ENCODE assay signal across 27 cellular contexts in genomic region chr7:108120943-108121342, GRCh38. TPM values are rescaled to one million over a fixed set of nuclear protein-coding genes. Genes with fewer than 3 reads are reported as not detected.
DNase-seq lines count a peak whose midpoint lies in the region; ATAC-seq, FAIRE-seq and TF ChIP-seq lines count a peak whose summit lies in the region.
"Had no signal": no experiment of that assay in that cellular context is flagged by ENCODE, and none has a peak within 500 bp of the region (broad histone marks: within the 10 kb centered on the region; RNA-seq: fewer than 3 reads in every experiment).

No MANE protein-coding gene starts in this region.

- H2BK5ac ChIP-seq in H1 (ENCODE audit: low read depth, low read length) = no peak overlapping the region

- no peak overlapping the region for H2BK12ac ChIP-seq in H1 (ENCODE audit: low read depth, low read length)

- H2AK5ac ChIP-seq in H1 (ENCODE audit: low read depth, low read length) = no peak overlapping the region

- H2BK15ac ChIP-seq in H1 (ENCODE audit: low read length) = no peak overlapping the region

- ATAC-seq in heart left ventricle (no peak), lower lobe of right lung (no peak), omental fat pad (ENCODE audit: low FRiP score) (no peak)
- ATAC-seq: GM12878, GM23338, HCT116 had no signal

- no peaks in the 10 kb centered on the region for H4K20me1 ChIP-seq in H1 (replicated peaks in 1 of 2; ENCODE audit: control insufficient read depth in 1 of 2, insufficient read depth in 2 of 2, low read length in 2 of 2)

- H3K9ac ChIP-seq in adipocyte (ENCODE audit: low read length) = no peak overlapping the region
- H3K9ac ChIP-seq in H1 (replicated peaks in 1 of 4; ENCODE audit: extremely low read depth in 1 of 4, low read depth in 3 of 4, low read length in 3 of 4) = no peak overlapping the region

- CTCF ChIA-PET in H1 (lab: Charles Lee; ENCODE audit: partially characterized antibody) = interaction anchor here (1.0 to 1.6 kb wide), 3 partner anchors 12 to 21 kb away, joined by 3 to 4 read pairs (median 3); no protein-coding TSS in a partner anchor

- no peak overlapping the region for H3K23ac ChIP-seq in H1 (ENCODE audit: insufficient read length)

- no peak for TF ChIP-seq EP300 in H1 (IDR thresholded peaks at IDR 0.05; ENCODE audit: borderline replicate concordance in 1 of 2, low read depth in 2 of 2, low read length in 2 of 2)

- H3K4me3 ChIP-seq in left ventricle myocardium inferior (no peak overlapping the region), heart left ventricle (no peak overlapping the region), adipocyte (ENCODE audit: low read length) (no peak overlapping the region), H1 (ENCODE audit: extremely low read depth in 1 of 4, insufficient read depth in 2 of 4, low read depth in 3 of 4, low read length in 4 of 4) (no peak overlapping the region), lower lobe of right lung (no peak overlapping the region), spleen (no peak overlapping the region)
- H3K4me3 ChIP-seq: GM12878, GM23338 had no signal

- FAIRE-seq in H1 (lab: Jason Lieb, UNC) = no peak
- FAIRE-seq: GM12878, GM18507 had no signal

- no peak overlapping the region for H3K14ac ChIP-seq in H1 (ENCODE audit: insufficient read length)

- no peak overlapping the region for H4K91ac ChIP-seq in H1 (replicated peaks; ENCODE audit: insufficient read length, low read length)

- in situ Hi-C loops in KBM-7 (cut with MboI; ENCODE audit: low pct_unique_long_range_greater_than_20kb, low sequenced_read_pairs) = no loop called here

- H3K27me3 ChIP-seq in left ventricle myocardium inferior (ENCODE audit: low read depth) = no peaks in the 10 kb centered on the region
- no peaks in the 10 kb centered on the region for H3K27me3 ChIP-seq in heart left ventricle
- H3K27me3 ChIP-seq in adipocyte (replicated peaks; ENCODE audit: control insufficient read depth, insufficient read depth, low read length) = no peaks in the 10 kb centered on the region
- no peaks in the 10 kb centered on the region for H3K27me3 ChIP-seq in H1 (replicated peaks in 1 of 4; ENCODE audit: control insufficient read depth in 3 of 4, extremely low read depth in 1 of 4, insufficient read depth in 3 of 4, low read length in 3 of 4)
- H3K27me3 ChIP-seq in lower lobe of right lung (ENCODE audit: low read depth) = no peaks in the 10 kb centered on the region
- H3K27me3 ChIP-seq in spleen (replicated peaks in 1 of 7) = no peaks in the 10 kb centered on the region
- H3K27me3 ChIP-seq: BE2C had no signal

- no peak overlapping the region for H2BK120ac ChIP-seq in H1 (replicated peaks; ENCODE audit: low read depth, low read length)

- H3K27ac ChIP-seq in left ventricle myocardium inferior (replicated peaks) = peak overlapping the region; percentile 27
- no peak overlapping the region for H3K27ac ChIP-seq in heart left ventricle
- no peak overlapping the region for H3K27ac ChIP-seq in H1 (ENCODE audit: low read depth, low read length)
- peak overlapping the region; percentile 2 for H3K27ac ChIP-seq in lower lobe of right lung
- no peak overlapping the region for H3K27ac ChIP-seq in spleen
- H3K27ac ChIP-seq: HL-60 had no signal

- no peak overlapping the region for H4K8ac ChIP-seq in H1 (ENCODE audit: extremely low read depth, insufficient read depth, low read length)

- no peak overlapping the region for H3K4ac ChIP-seq in H1 (replicated peaks; ENCODE audit: insufficient read length, low read depth, low read length)

- H3K23me2 ChIP-seq in H1 (ENCODE audit: low read depth, low read length) = no peaks in the 10 kb centered on the region

- no peak overlapping the region for H3K18ac ChIP-seq in H1 (ENCODE audit: extremely low read depth, low read length)

- H2AFZ ChIP-seq in H1 (ENCODE audit: low read length) = no peak overlapping the region
- H2AFZ ChIP-seq: GM23338 had no signal

- 59 to 64% (median 60%) methylated on average over 3 of the region's 3 CpGs for WGBS in heart left ventricle, 4 donors
- 93% methylated on average over 3 of the region's 3 CpGs; no CpG with 5 or more reads in 1 of the 2 experiments for WGBS in H1 (ENCODE audit: extremely low coverage in 1 of 2, insufficient coverage in 1 of 2, insufficient read length in 1 of 2, insufficient replicate concordance in 2 of 2, low coverage in 1 of 2, low lambda C conversion rate in 2 of 2, missing lambda C conversion rate in 1 of 2), 2 experiments
- 75 to 88% (median 82%) methylated on average over 3 of the region's 3 CpGs for WGBS in spleen, 5 donors

- no peaks in the 10 kb centered on the region for H3K79me2 ChIP-seq in H1 (ENCODE audit: control insufficient read depth in 1 of 2, insufficient read depth in 2 of 2, low read length in 2 of 2)

- TF ChIP-seq CTCF in left ventricle myocardium inferior (IDR thresholded peaks at IDR 0.05; ENCODE audit: borderline replicate concordance) (no peak), heart left ventricle (IDR thresholded peaks at IDR 0.05) (no peak), H1 (IDR thresholded peaks at IDR 0.05; ENCODE audit: control extremely low read depth in 1 of 3, insufficient read depth in 1 of 3, low read depth in 1 of 3, low read length in 3 of 3) (no peak), lower lobe of right lung (IDR thresholded peaks at IDR 0.05) (no peak), omental fat pad (IDR thresholded peaks at IDR 0.05) (no peak), spleen (IDR thresholded peaks at IDR 0.05 in 8 of 11, conservative IDR thresholded peaks at IDR 0.05 in 3 of 11) (no peak)

- H3K56ac ChIP-seq in H1 (replicated peaks; ENCODE audit: insufficient read length, low read depth, low read length) = no peak overlapping the region

- H3K4me1 ChIP-seq in left ventricle myocardium inferior (no peaks in the 10 kb centered on the region), heart left ventricle (peaks cover 0 to 3% (median 0%) of the 10 kb centered on the region in 12 donors), adipocyte (ENCODE audit: control insufficient read depth, insufficient read depth, low read length) (peaks cover 8% of the 10 kb centered on the region), H1 (replicated peaks in 1 of 4; ENCODE audit: control insufficient read depth in 3 of 4, insufficient read depth in 4 of 4, low read length in 3 of 4) (no peaks in the 10 kb centered on the region), lower lobe of right lung (peaks cover 9% of the 10 kb centered on the region), spleen (no peaks in the 10 kb centered on the region)

- no peaks in the 10 kb centered on the region for H3K79me1 ChIP-seq in H1 (ENCODE audit: low read depth, low read length)

- no peak overlapping the region for H4K5ac ChIP-seq in H1 (ENCODE audit: insufficient read length, low read depth, low read length)

- POLR2A ChIA-PET in H1 (lab: Charles Lee; ENCODE audit: partially characterized antibody) = no interaction called here

- no peak for DNase-seq in left ventricle myocardium inferior
- no peak for DNase-seq in heart left ventricle
- peak; percentile 15 for DNase-seq in adipocyte (ENCODE audit: low read depth)
- DNase-seq in H1 (ENCODE audit: low read depth in 1 of 2, low spot score in 2 of 2) = no peak
- DNase-seq in lower lobe of right lung = no peak
- DNase-seq in omental fat pad (ENCODE audit: low spot score) = no peak
- DNase-seq in KBM-7 = no peak
- no peak for DNase-seq in spleen
- DNase-seq: 8988T; BE2C; C1 segment of cervical spinal cord; CD4-positive, CD25-positive, alpha-beta regulatory T cell; CD8-positive, alpha-beta memory T cell; COR-L47; DMS 273 treated with DMSO at 0.1 percent for 48 hours; DMS53; DND-41; EL; H7; HFFc6 had no signal

- TF ChIP-seq RAD21 in H1 (IDR thresholded peaks at IDR 0.05 in 1 of 2, conservative IDR thresholded peaks at IDR 0.05 in 1 of 2; ENCODE audit: low read depth in 2 of 2, low read length in 2 of 2) = no peak

- TF ChIP-seq POLR2A in heart left ventricle (IDR thresholded peaks at IDR 0.05) (no peak), H1 (IDR thresholded peaks at IDR 0.05; ENCODE audit: control extremely low read depth in 1 of 2, low read depth in 2 of 2, low read length in 2 of 2) (no peak), spleen (IDR thresholded peaks at IDR 0.05) (no peak)

- intact Hi-C loops in left ventricle myocardium inferior (cut with micrococcal nuclease) (no loop called here), heart left ventricle (cut with DNase I) (no loop called here), lower lobe of right lung (cut with DNase I) (no loop called here), spleen (cut with DNase I; ENCODE audit: low total_unique reads) (no loop called here)

- H3K9me3 ChIP-seq in left ventricle myocardium inferior (replicated peaks) (no peaks in the 10 kb centered on the region), heart left ventricle (no peaks in the 10 kb centered on the region), adipocyte (ENCODE audit: control insufficient read depth, low read length) (no peaks in the 10 kb centered on the region), H1 (ENCODE audit: insufficient read depth in 2 of 2, low read depth in 1 of 2, low read length in 1 of 2) (no peaks in the 10 kb centered on the region), lower lobe of right lung (no peaks in the 10 kb centered on the region), spleen (no peaks in the 10 kb centered on the region)
- H3K9me3 ChIP-seq: BE2C had no signal

- H2BK20ac ChIP-seq in H1 (ENCODE audit: low read length) = no peak overlapping the region

- no peak overlapping the region for H3K4me2 ChIP-seq in H1 (ENCODE audit: insufficient read depth in 1 of 2, low read depth in 2 of 2, low read length in 2 of 2)
- H3K4me2 ChIP-seq: GM23338 had no signal

- H3K36me3 ChIP-seq in left ventricle myocardium inferior (no peaks in the 10 kb centered on the region), heart left ventricle (no peaks in the 10 kb centered on the region), adipocyte (ENCODE audit: control insufficient read depth, insufficient read depth, low read length, severe bottlenecking) (no peaks in the 10 kb centered on the region), H1 (ENCODE audit: control insufficient read depth in 2 of 4, insufficient read depth in 4 of 4, low read length in 3 of 4) (no peaks in the 10 kb centered on the region), lower lobe of right lung (no peaks in the 10 kb centered on the region), spleen (no peaks in the 10 kb centered on the region)
- H3K36me3 ChIP-seq: BE2C had no signal

RNA-seq across cellular contexts. Expression of gene LAMB4, which starts 9.2 kb away (rescaled TPM):
- total RNA-seq in left ventricle myocardium inferior (0.33 TPM), heart left ventricle (under 1 TPM in 5 of 9 donors, not detected in 4; 0.20 to 0.31 (median 0.26) TPM), lower lobe of right lung (not detected), omental fat pad (1 to 10 TPM in 1 of 4 donors, under 1 TPM in 1, not detected in 2; 0.60 to 3.0 TPM), spleen (under 1 TPM in 6 of 7 donors, not detected in 1; 0.14 to 0.94 (median 0.27) TPM)
- polyA plus RNA-seq in heart left ventricle (under 1 TPM; 0.19 to 0.29 TPM), H1 (2011; rRNA removed) (not detected in 2 replicates), spleen (under 1 TPM in 2 of 3 donors, not detected in 1; 0.03 to 0.24 TPM)
- total RNA-seq in H1 (2021; fragmentation: NEBNext Ultra II Directional; extraction: Animal tissue kit (Norgen Biotek cat#: 25700)) = not detected in 2 replicates
- polyA plus RNA-seq in H1 (2011; cell fraction: cytosol; rRNA removed) = not detected
- not detected for polyA plus RNA-seq in H1 (2011; cell fraction: nucleus; rRNA removed)
- not detected in 4 replicates for polyA plus RNA-seq in H1 (2012, experiment 1 of 2)
- not detected for polyA plus RNA-seq in H1 (2012, experiment 2 of 2)
- not detected for polyA plus RNA-seq in H1 (2013, experiment 1 of 2)
- not detected for polyA plus RNA-seq in H1 (2013, experiment 2 of 2)
- not detected in 2 replicates for polyA minus RNA-seq in H1 (2011; rRNA and poly(A)+ RNA removed)
- polyA minus RNA-seq in H1 (2011; cell fraction: cytosol; rRNA and poly(A)+ RNA removed) = not detected
- polyA minus RNA-seq in H1 (2011; cell fraction: nucleus; rRNA and poly(A)+ RNA removed) = not detected
- total RNA-seq: CD4-positive, CD25-positive, alpha-beta regulatory T cell; CD8-positive, alpha-beta memory T cell; G401; GM23338; H7 had no signal
- polyA plus RNA-seq: CD4-positive, CD25-positive, alpha-beta regulatory T cell; CD8-positive, alpha-beta memory T cell; GM23338; IgD-negative memory B cell had no signal

Comparison
In these comparisons a context has a peak if more than half of its experiments do, and no peak if none do; other contexts are left out.
1. H3K27ac ChIP-seq: peak in left ventricle myocardium inferior (single experiment) and lower lobe of right lung (single experiment); none in heart left ventricle (0 of 12), H1 (single experiment) and spleen (0 of 8).